Comparison of ENCODE assay signal across 8 cellular contexts in the genomic region with DNA sequence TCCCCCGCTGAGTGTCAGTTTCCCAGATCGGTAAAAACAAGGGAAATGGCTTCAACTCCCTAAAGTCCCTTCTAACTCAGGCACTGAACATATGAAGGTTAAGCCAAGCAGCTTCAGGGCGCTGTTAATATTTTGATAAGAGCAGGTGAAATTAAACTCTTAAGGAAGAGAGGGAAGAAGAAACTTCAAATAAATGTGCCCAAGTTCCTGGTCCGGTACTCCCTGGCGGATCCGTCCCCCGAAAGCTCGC. TPM values are rescaled to one million over a fixed set of nuclear protein-coding genes. Genes with fewer than 3 reads are reported as not detected.
DNase-seq lines count a peak whose midpoint lies in the region; ATAC-seq, FAIRE-seq and TF ChIP-seq lines count a peak whose summit lies in the region.

No MANE protein-coding gene starts in this region.

- H3K27ac ChIP-seq in BLaER1 (no peak overlapping the region), H1 (ENCODE audit: low read depth, low read length) (no peak overlapping the region), neural cell (ENCODE audit: low read length) (no peak overlapping the region)

- H3K56ac ChIP-seq in H1 (replicated peaks; ENCODE audit: insufficient read length, low read depth, low read length), result no peak overlapping the region

- TF ChIP-seq RAD21 in H1 (IDR thresholded peaks at IDR 0.05 in 1 of 2, conservative IDR thresholded peaks at IDR 0.05 in 1 of 2; ENCODE audit: low read depth in 2 of 2, low read length in 2 of 2) (no peak), neural cell (conservative IDR thresholded peaks at IDR 0.05) (no peak)

- H3K9me3 ChIP-seq in BLaER1 (no peaks in the 10 kb centered on the region), NT2/D1 (ENCODE audit: insufficient read depth, low read length) (no peaks in the 10 kb centered on the region), H1 (ENCODE audit: insufficient read depth in 2 of 2, low read depth in 1 of 2, low read length in 1 of 2) (no peaks in the 10 kb centered on the region), neural cell (ENCODE audit: low read length) (no peaks in the 10 kb centered on the region)

- peak overlapping the region; percentile 41 for H3K4ac ChIP-seq in H1 (replicated peaks; ENCODE audit: insufficient read length, low read depth, low read length)

- TF ChIP-seq EP300 in H1 (IDR thresholded peaks at IDR 0.05; ENCODE audit: borderline replicate concordance in 1 of 2, low read depth in 2 of 2, low read length in 2 of 2) (no peak), neural cell (conservative IDR thresholded peaks at IDR 0.05; ENCODE audit: poor library complexity, severe bottlenecking) (no peak)

- H4K5ac ChIP-seq in H1 (ENCODE audit: insufficient read length, low read depth, low read length), result no peak overlapping the region

- H4K91ac ChIP-seq in H1 (replicated peaks; ENCODE audit: insufficient read length, low read length), result no peak overlapping the region

- no peak for TF ChIP-seq POLR2A in H1 (IDR thresholded peaks at IDR 0.05; ENCODE audit: control extremely low read depth in 1 of 2, low read depth in 2 of 2, low read length in 2 of 2)

- 2% methylated on average over 7 of the region's 8 CpGs; no CpG with 5 or more reads in 1 of the 2 experiments for WGBS in H1 (ENCODE audit: extremely low coverage in 1 of 2, insufficient coverage in 1 of 2, insufficient read length in 1 of 2, insufficient replicate concordance in 2 of 2, low coverage in 1 of 2, low lambda C conversion rate in 2 of 2, missing lambda C conversion rate in 1 of 2), 2 experiments

- no peaks in the 10 kb centered on the region for H3K9me2 ChIP-seq in neural cell (ENCODE audit: insufficient read depth, low read length)

- peak overlapping the region; percentile 96; the same call in 1 of the 2 replicates for H3K18ac ChIP-seq in H1 (ENCODE audit: extremely low read depth, low read length)

- CTCF ChIA-PET in H1 (lab: Charles Lee; ENCODE audit: partially characterized antibody), result interaction anchor here (0.7 to 8.1 kb wide), 9 partner anchors 12 to 405 kb away, joined by 3 to 38 read pairs (median 3); no protein-coding TSS in a partner anchor

- peak overlapping the region; percentile 44; the same call in 1 of the 2 replicates for H2BK12ac ChIP-seq in H1 (ENCODE audit: low read depth, low read length)

- H3K4me1 ChIP-seq in BLaER1, result peaks cover 34% of the 10 kb centered on the region
- peaks cover 2% of the 10 kb centered on the region for H3K4me1 ChIP-seq in NT2/D1 (ENCODE audit: insufficient read depth, insufficient read length)
- H3K4me1 ChIP-seq in H1 (replicated peaks in 1 of 4; ENCODE audit: control insufficient read depth in 3 of 4, insufficient read depth in 4 of 4, low read length in 3 of 4), result peaks cover 0 to 3% (median under 1%) of the 10 kb centered on the region in 4 experiments; a peak in 3 of 7 replicates

- TF ChIP-seq CTCF in H1 (IDR thresholded peaks at IDR 0.05; ENCODE audit: control extremely low read depth in 1 of 3, insufficient read depth in 1 of 3, low read depth in 1 of 3, low read length in 3 of 3), result no peak
- TF ChIP-seq CTCF in neural cell (IDR thresholded peaks at IDR 0.05; ENCODE audit: poor library complexity, severe bottlenecking), result no peak

- no peak overlapping the region for H3K14ac ChIP-seq in H1 (ENCODE audit: insufficient read length)

- H3F3A ChIP-seq in neural cell (ENCODE audit: insufficient read depth, low read length, poor library complexity, severe bottlenecking), result no peaks in the 10 kb centered on the region

- POLR2A ChIA-PET in H1 (lab: Charles Lee; ENCODE audit: partially characterized antibody), result interaction anchor here (0.9 to 1.6 kb wide), 7 partner anchors 8 to 53 kb away, joined by 3 to 5 read pairs (median 3); no protein-coding TSS in a partner anchor

- no peaks in the 10 kb centered on the region; the same call in 1 of the 2 replicates for H3K79me1 ChIP-seq in H1 (ENCODE audit: low read depth, low read length)

- no peak for DNase-seq in NT2/D1 (ENCODE audit: low read depth, low spot score)
- no peak for DNase-seq in H1 (ENCODE audit: low read depth in 1 of 2, low spot score in 2 of 2)
- DNase-seq in NK-92 (lab: John Stamatoyannopoulos, UW; ENCODE audit: unreplicated experiment), result no peak
- no peak for DNase-seq in NCI-H1436 treated with DMSO at 0.1 percent for 48 hours (lab: John Stamatoyannopoulos, UW)
- DNase-seq in NCI-H2227 (lab: John Stamatoyannopoulos, UW; ENCODE audit: unreplicated experiment), result no peak

- H2BK20ac ChIP-seq in H1 (ENCODE audit: low read length), result no peak overlapping the region

- peaks cover 82% of the 10 kb centered on the region for H3K27me3 ChIP-seq in BLaER1
- peaks cover 89% of the 10 kb centered on the region for H3K27me3 ChIP-seq in NT2/D1 (ENCODE audit: insufficient read depth, insufficient read length)
- H3K27me3 ChIP-seq in H1 (replicated peaks in 1 of 4; ENCODE audit: control insufficient read depth in 3 of 4, extremely low read depth in 1 of 4, insufficient read depth in 3 of 4, low read length in 3 of 4), result peaks cover 12 to 42% (median 39%) of the 10 kb centered on the region in 4 experiments
- peaks cover 67% of the 10 kb centered on the region for H3K27me3 ChIP-seq in neural cell (ENCODE audit: insufficient read depth, low read depth, low read length)

- FAIRE-seq in H1 (lab: Jason Lieb, UNC), result no peak

- H2AK5ac ChIP-seq in H1 (ENCODE audit: low read depth, low read length), result no peak overlapping the region

- H3K79me2 ChIP-seq in H1 (ENCODE audit: control insufficient read depth in 1 of 2, insufficient read depth in 2 of 2, low read length in 2 of 2) (no peaks in the 10 kb centered on the region), neural cell (replicated peaks; ENCODE audit: insufficient read depth, low read length) (no peaks in the 10 kb centered on the region)

- H3K4me3 ChIP-seq in BLaER1 (peak overlapping the region; percentile 59), NT2/D1 (ENCODE audit: insufficient read length, low read depth) (peak overlapping the region; percentile 47), H1 (ENCODE audit: extremely low read depth in 1 of 4, insufficient read depth in 2 of 4, low read depth in 3 of 4, low read length in 4 of 4) (peak overlapping the region; percentile 57 to 86 (median 70)), neural cell (ENCODE audit: low read length) (peak overlapping the region; percentile 66)

- H3K4me2 ChIP-seq in BLaER1, result peak overlapping the region; percentile 83
- H3K4me2 ChIP-seq in H1 (ENCODE audit: insufficient read depth in 1 of 2, low read depth in 2 of 2, low read length in 2 of 2), result peak overlapping the region; percentile 93 to 95
- H3K4me2 ChIP-seq in neural cell (ENCODE audit: low read length), result peak overlapping the region; percentile 21

- peak overlapping the region; percentile 10 for H2BK120ac ChIP-seq in H1 (replicated peaks; ENCODE audit: low read depth, low read length)

- peaks cover 18% of the 10 kb centered on the region for H3K23me2 ChIP-seq in H1 (ENCODE audit: low read depth, low read length)

- H3K9ac ChIP-seq in BLaER1, result no peak overlapping the region
- peak overlapping the region; percentile 74 for H3K9ac ChIP-seq in NT2/D1 (ENCODE audit: insufficient read length, low read depth)
- H3K9ac ChIP-seq in H1 (replicated peaks in 1 of 4; ENCODE audit: extremely low read depth in 1 of 4, low read depth in 3 of 4, low read length in 3 of 4), result peak overlapping the region; percentile 36 to 76 (median 66); a peak in 6 of 7 replicates
- no peak overlapping the region for H3K9ac ChIP-seq in neural cell (ENCODE audit: low read length)

- H2AFZ ChIP-seq in H1 (ENCODE audit: low read length), result peak overlapping the region; percentile 52; the same call in 1 of the 2 replicates
- H2AFZ ChIP-seq in neural cell (ENCODE audit: low read depth, low read length), result no peak overlapping the region

- H3K36me3 ChIP-seq in BLaER1 (no peaks in the 10 kb centered on the region), NT2/D1 (ENCODE audit: insufficient read depth, insufficient read length, low read length) (no peaks in the 10 kb centered on the region), H1 (ENCODE audit: control insufficient read depth in 2 of 4, insufficient read depth in 4 of 4, low read length in 3 of 4) (no peaks in the 10 kb centered on the region), neural cell (ENCODE audit: insufficient read depth, low read length) (no peaks in the 10 kb centered on the region)

- no peak overlapping the region for H2BK5ac ChIP-seq in H1 (ENCODE audit: low read depth, low read length)

- no peak for ATAC-seq in HG02973 (IDR thresholded peaks at IDR 0.05; ENCODE audit: unreplicated experiment)

- H4K8ac ChIP-seq in H1 (ENCODE audit: extremely low read depth, insufficient read depth, low read length), result peak overlapping the region; percentile 90; the same call in 1 of the 2 replicates

- H4K20me1 ChIP-seq in BLaER1, result peaks cover 17% of the 10 kb centered on the region
- peaks cover 0 to 5% of the 10 kb centered on the region in 2 experiments for H4K20me1 ChIP-seq in H1 (replicated peaks in 1 of 2; ENCODE audit: control insufficient read depth in 1 of 2, insufficient read depth in 2 of 2, low read length in 2 of 2)
- H4K20me1 ChIP-seq in neural cell (ENCODE audit: insufficient read depth), result no peaks in the 10 kb centered on the region

- no peak overlapping the region for H3K23ac ChIP-seq in H1 (ENCODE audit: insufficient read length)

- H2BK15ac ChIP-seq in H1 (ENCODE audit: low read length), result no peak overlapping the region

RNA-seq across cellular contexts. Expression of gene TRABD2A, which starts 0.6 kb away (rescaled TPM):
- 18.6 and 19.7 TPM in 2 replicates for total RNA-seq in H1 (2021; fragmentation: NEBNext Ultra II Directional; extraction: Animal tissue kit (Norgen Biotek cat#: 25700))
- 17.3 and 17.6 TPM in 2 replicates for polyA plus RNA-seq in H1 (2011; rRNA removed)
- polyA plus RNA-seq in H1 (2011; cell fraction: cytosol; rRNA removed), result 11.8 TPM
- 60.0 TPM for polyA plus RNA-seq in H1 (2011; cell fraction: nucleus; rRNA removed)
- polyA plus RNA-seq in H1 (2012, experiment 1 of 2), result 14.8 to 18.1 TPM (median 16.3 TPM) in 4 replicates
- polyA plus RNA-seq in H1 (2012, experiment 2 of 2), result 7.3 TPM
- polyA plus RNA-seq in H1 (2013, experiment 1 of 2), result 27.0 TPM
- 24.8 TPM for polyA plus RNA-seq in H1 (2013, experiment 2 of 2)
- 58.8 and 70.9 TPM in 2 replicates for polyA minus RNA-seq in H1 (2011; rRNA and poly(A)+ RNA removed)
- polyA minus RNA-seq in H1 (2011; cell fraction: cytosol; rRNA and poly(A)+ RNA removed), result 22.2 TPM
- 67.6 TPM for polyA minus RNA-seq in H1 (2011; cell fraction: nucleus; rRNA and poly(A)+ RNA removed)
- 0.17 and 2.7 TPM in 2 replicates for polyA plus RNA-seq in neural cell
- 0.23 TPM in 1 of 2 replicates, not detected in the other for polyA minus RNA-seq in neural cell

RNA-seq across cellular contexts. Expression of gene TMSB10, which starts 25.1 kb away (rescaled TPM):
- 1,075 and 1,095 TPM in 2 replicates for total RNA-seq in H1 (2021; fragmentation: NEBNext Ultra II Directional; extraction: Animal tissue kit (Norgen Biotek cat#: 25700))
- polyA plus RNA-seq in H1 (2011; rRNA removed) (593 and 852 TPM in 2 replicates), neural cell (14,494 and 15,324 TPM in 2 replicates)
- 1,307 TPM for polyA plus RNA-seq in H1 (2011; cell fraction: cytosol; rRNA removed)
- polyA plus RNA-seq in H1 (2011; cell fraction: nucleus; rRNA removed), result 850 TPM
- 1,219 to 1,602 TPM (median 1,382 TPM) in 4 replicates for polyA plus RNA-seq in H1 (2012, experiment 1 of 2)
- 5,019 TPM for polyA plus RNA-seq in H1 (2012, experiment 2 of 2)
- 1,059 TPM for polyA plus RNA-seq in H1 (2013, experiment 1 of 2)
- 1,056 TPM for polyA plus RNA-seq in H1 (2013, experiment 2 of 2)
- polyA minus RNA-seq in H1 (2011; rRNA and poly(A)+ RNA removed), result 80.7 and 118 TPM in 2 replicates
- 145 TPM for polyA minus RNA-seq in H1 (2011; cell fraction: cytosol; rRNA and poly(A)+ RNA removed)
- polyA minus RNA-seq in H1 (2011; cell fraction: nucleus; rRNA and poly(A)+ RNA removed), result 80.6 TPM
- polyA minus RNA-seq in neural cell, result 2,702 and 2,933 TPM in 2 replicates

Comparison
In these comparisons a context has a peak if more than half of its experiments do, and no peak if none do; other contexts are left out.
1. H3K4me2 ChIP-seq: peak in every context shown above with its lines; median percentile 94 in H1; 83 in BLaER1; 21 in neural cell.
2. H3K9ac ChIP-seq: peak in NT2/D1 (single experiment) and H1 (4 of 4); none in BLaER1 (single experiment) and neural cell (single experiment).
3. Peak in every context shown above with its lines, with median percentiles within 50 percentile points of each other: H3K4me3 ChIP-seq.